In genomic region chr6:145809211-145809610, GRCh38 we compare ENCODE assay signal across 11 cellular contexts. TPM values are rescaled to one million over a fixed set of nuclear protein-coding genes. Genes with fewer than 3 reads are reported as not detected.
A peak's percentile ranks its signal among the peaks of the same experiment; 100 is the strongest.
DNase-seq lines count a peak whose midpoint lies in the region; ATAC-seq, FAIRE-seq and TF ChIP-seq lines count a peak whose summit lies in the region.
"Had no signal": no experiment of that assay in that cellular context is flagged by ENCODE, and none has a peak within 500 bp of the region (broad histone marks: within the 10 kb centered on the region; RNA-seq: fewer than 3 reads in every experiment).

No MANE protein-coding gene starts in this region.

- TF ChIP-seq POLR2A in GM12878 (IDR thresholded peaks at IDR 0.05; ENCODE audit: low read depth, low read length) = no peak

- CTCF ChIA-PET in GM12878 (lab: Yijun Ruan, JAX) = interaction anchor here (0.6 kb wide), 1 partner anchor 440 kb away, joined by 3 read pairs; no protein-coding TSS in a partner anchor

- no peaks in the 10 kb centered on the region; the same call in 1 of the 3 replicates for H3K9me3 ChIP-seq in GM12878 (replicated peaks; ENCODE audit: control insufficient read depth, insufficient read depth, low read length)
- H3K9me3 ChIP-seq in neuronal stem cell (replicated peaks in 1 of 2; ENCODE audit: control insufficient read depth in 2 of 2, insufficient read depth in 1 of 2, low read depth in 1 of 2, low read length in 2 of 2) = peaks cover 0 to 8% of the 10 kb centered on the region in 2 donors

- in situ Hi-C loops in GM12878 (cut with MboI) = no loop called here

- no peak overlapping the region for H4K91ac ChIP-seq in neuronal stem cell (ENCODE audit: low read depth, low read length, poor library complexity)

- no peak for TF ChIP-seq RAD21 in GM12878 (IDR thresholded peaks at IDR 0.05; ENCODE audit: insufficient read depth, low read depth, low read length)

- H3K18ac ChIP-seq in neuronal stem cell (ENCODE audit: low read length) = no peak overlapping the region

- no peak overlapping the region for H2AK5ac ChIP-seq in neuronal stem cell (ENCODE audit: low read depth, low read length)

- H3K36me3 ChIP-seq in GM06990 (ENCODE audit: control insufficient read depth, insufficient read depth, low read length) (peaks cover 3% of the 10 kb centered on the region; the same call in 1 of the 2 replicates), GM12878 (ENCODE audit: control insufficient read depth in 2 of 2, insufficient read depth in 2 of 2, low read length in 1 of 2) (peaks cover 0 to 13% of the 10 kb centered on the region in 2 experiments; a peak in 1 of 4 replicates), neuronal stem cell (replicated peaks in 1 of 2; ENCODE audit: control insufficient read depth in 2 of 2, insufficient read depth in 2 of 2, low read length in 2 of 2) (peaks cover 12 to 33% of the 10 kb centered on the region in 2 donors)

- intact Hi-C loops in GM12878 (cut with micrococcal nuclease; ENCODE audit: unreplicated experiment) = no loop called here
- intact Hi-C loops in left cardiac atrium (cut with DNase I) = no loop called here

- RAD21 ChIA-PET in GM12878 (lab: Charles Lee; ENCODE audit: unreplicated experiment) = interaction anchor here (1.0 to 1.7 kb wide), 4 partner anchors 24 to 76 kb away, joined by 3 to 4 read pairs (median 3); no protein-coding TSS in a partner anchor

- peak overlapping the region; percentile 71; the same call in 1 of the 2 replicates for H3K4me2 ChIP-seq in GM12878 (ENCODE audit: control insufficient read depth, insufficient read depth)
- no peak overlapping the region for H3K4me2 ChIP-seq in neuronal stem cell (ENCODE audit: insufficient read depth, low read length, poor library complexity, severe bottlenecking)

- no peak overlapping the region for H4K8ac ChIP-seq in neuronal stem cell (ENCODE audit: low read depth, low read length)

- H3K79me1 ChIP-seq in neuronal stem cell (ENCODE audit: low read depth, low read length) = peaks cover 2% of the 10 kb centered on the region

- H3K79me2 ChIP-seq in GM12878 (ENCODE audit: control insufficient read depth, insufficient read depth, low read length) = peaks cover 69% of the 10 kb centered on the region

- H3K9ac ChIP-seq in GM12878 (ENCODE audit: control insufficient read depth, insufficient read depth, low read length) (no peak overlapping the region), neuronal stem cell (ENCODE audit: low read depth, low read length, poor library complexity) (no peak overlapping the region)

- no peak overlapping the region for H3K23ac ChIP-seq in neuronal stem cell (ENCODE audit: low read depth, low read length, poor library complexity)

- no peak overlapping the region for H2BK120ac ChIP-seq in neuronal stem cell (ENCODE audit: low read depth, low read length)

- no peak overlapping the region for H2BK15ac ChIP-seq in neuronal stem cell (ENCODE audit: low read length)

- no TSS peak for BruUV-seq in GM12878 (replicated peaks; lab: Mats Ljungman, UMichigan)

- H2AFZ ChIP-seq in GM12878 (ENCODE audit: control insufficient read depth, low read depth, low read length) = no peak overlapping the region
- no peak overlapping the region for H2AFZ ChIP-seq in neuronal stem cell (ENCODE audit: low read length)

- H3K4me1 ChIP-seq in GM12878 (ENCODE audit: control insufficient read depth, insufficient read depth, low read length) = peaks cover 5% of the 10 kb centered on the region
- H3K4me1 ChIP-seq in neuronal stem cell (ENCODE audit: control insufficient read depth in 2 of 2, insufficient read depth in 1 of 2, low read depth in 1 of 2, low read length in 2 of 2) = peaks cover 0 to 11% of the 10 kb centered on the region in 2 donors

- no peak overlapping the region for H3K27ac ChIP-seq in GM12878 (ENCODE audit: control insufficient read depth, insufficient read depth)
- H3K27ac ChIP-seq in neuronal stem cell (replicated peaks; ENCODE audit: low read length) = no peak overlapping the region
- H3K27ac ChIP-seq: epithelial cell of prostate had no signal

- no peak for TF ChIP-seq CTCF in GM06990 (IDR thresholded peaks at IDR 0.05; ENCODE audit: insufficient read depth, low read length, poor library complexity, severe bottlenecking)
- TF ChIP-seq CTCF in GM12878 (IDR thresholded peaks at IDR 0.05 in 2 of 3, conservative IDR thresholded peaks at IDR 0.05 in 1 of 3; ENCODE audit: control insufficient read depth in 2 of 3, extremely low read depth in 1 of 3, insufficient read depth in 1 of 3, low read depth in 3 of 3, low read length in 3 of 3) = no peak

- no peak overlapping the region for H2BK5ac ChIP-seq in neuronal stem cell (ENCODE audit: low read length)

- DNase-seq in GM06990 (ENCODE audit: extremely low read depth, insufficient read length) = peak; percentile 54
- DNase-seq in GM12878 (ENCODE audit: low read depth, low spot score) = no peak
- DNase-seq in neuronal stem cell (ENCODE audit: low spot score) = no peak
- no peak for DNase-seq in NCI-H1436 (lab: John Stamatoyannopoulos, UW)
- DNase-seq in NCI-H524 treated with DMSO at 0.1 percent for 48 hours (lab: John Stamatoyannopoulos, UW) = no peak
- DNase-seq in left cardiac atrium = no peak
- DNase-seq: activated gamma-delta T cell treated with Interleukin-2 at 50 U/mL for 16 hours, T-helper 2 cell had no signal

- H3K27me3 ChIP-seq in GM06990 (replicated peaks; ENCODE audit: control insufficient read depth, insufficient read depth, low read length) (no peaks in the 10 kb centered on the region), GM12878 (replicated peaks in 1 of 2; ENCODE audit: control insufficient read depth in 2 of 2, insufficient read depth in 2 of 2, low read length in 1 of 2) (no peaks in the 10 kb centered on the region), neuronal stem cell (ENCODE audit: control insufficient read depth in 3 of 3, insufficient read depth in 3 of 3, low read depth in 1 of 3, low read length in 3 of 3) (no peaks in the 10 kb centered on the region)

- peak; percentile 52 for ATAC-seq in GM19463 (IDR thresholded peaks at IDR 0.05; ENCODE audit: unreplicated experiment)
- ATAC-seq in HG03045 (IDR thresholded peaks at IDR 0.05; ENCODE audit: unreplicated experiment) = peak; percentile 71
- peak; percentile 71 for ATAC-seq in GM12878
- ATAC-seq in left cardiac atrium = no peak

- no peak overlapping the region for H3K4ac ChIP-seq in neuronal stem cell (ENCODE audit: low read length)

- no peak overlapping the region for H2BK12ac ChIP-seq in neuronal stem cell (ENCODE audit: low read length)

- TF ChIP-seq EP300 in GM12878 (IDR thresholded peaks at IDR 0.05; ENCODE audit: borderline replicate concordance in 1 of 2, control insufficient read depth in 1 of 2, low read depth in 2 of 2, low read length in 2 of 2) = 0 out of 4 replicates have a peak, but pooled peaks of 1 of the 2 experiments have one; percentile 20

- H3K4me3 ChIP-seq in GM06990 (replicated peaks; ENCODE audit: low read depth, low read length) = no peak overlapping the region
- H3K4me3 ChIP-seq in GM12878 = no peak overlapping the region
- no peak overlapping the region for H3K4me3 ChIP-seq in neuronal stem cell (ENCODE audit: low read length in 2 of 2)

- no peaks in the 10 kb centered on the region for H4K20me1 ChIP-seq in GM12878 (ENCODE audit: control insufficient read depth, insufficient read depth)

- H3K14ac ChIP-seq in neuronal stem cell (ENCODE audit: low read length) = no peak overlapping the region

- POLR2A ChIA-PET in GM12878 (lab: Charles Lee) = interaction anchor here (1.1 kb wide), 2 partner anchors 74 to 1658 kb away, joined by 3 to 4 read pairs; partner anchors contain the start of gene EPM2A

- SMC1A ChIA-PET in GM12878 (lab: Charles Lee; ENCODE audit: uncharacterized antibody, unreplicated experiment) = interaction anchor here (0.7 to 1.6 kb wide), 4 partner anchors 15 to 228 kb away, joined by 3 to 6 read pairs (median 3); no protein-coding TSS in a partner anchor

- FAIRE-seq in GM12878 (lab: Jason Lieb, UNC) = no peak

TF ChIP-seq in GM12878, 131 proteins besides CTCF, POLR2A, EP300 and RAD21 (continues in another document):
- no peak for TF ChIP-seq E2F8 (IDR thresholded peaks at IDR 0.05; ENCODE audit: low read depth, partially characterized antibody)

RNA-seq across cellular contexts. Expression of gene FBXO30, which starts 5.4 kb away (rescaled TPM):
- total RNA-seq in GM12878 (2013; cell fraction: nucleolus; rRNA removed) = 12.8 and 13.3 TPM in 2 replicates
- total RNA-seq in GM12878 (2014; rRNA removed) = 5.3 and 6.6 TPM in 2 replicates
- 4.4 and 5.2 TPM in 2 replicates for total RNA-seq in GM12878 (2014; rRNA removed; fragmentation: Illumina TruSeq; extraction: Trizol)
- 6.9 and 7.2 TPM in 2 replicates for total RNA-seq in GM12878 (2021)
- polyA plus RNA-seq in GM12878 (2011; ENCODE audit: low read depth) = 2.0 TPM
- polyA plus RNA-seq in GM12878 (2011; rRNA removed) = 5.3 and 7.3 TPM in 2 replicates
- 1.5 and 1.7 TPM in 2 replicates for polyA plus RNA-seq in GM12878 (2011; cell fraction: cytosol; rRNA removed)
- polyA plus RNA-seq in GM12878 (2011; cell fraction: nucleus; rRNA removed) = 2.9 and 3.3 TPM in 2 replicates
- polyA plus RNA-seq in GM12878 (2012) = 3.0 and 3.3 TPM in 2 replicates
- polyA plus RNA-seq in GM12878 (2014; fragmentation: Illumina TruSeq; extraction: Trizol) = 5.9 and 7.1 TPM in 2 replicates
- polyA plus RNA-seq in GM12878 (2014; fragmentation: Nextera tagmentation; extraction: Ambion mirVana) = 1 to 10 TPM; 1.7 to 1.9 TPM
- 3.0 and 3.8 TPM in 2 replicates for polyA plus RNA-seq in GM12878 (2014; rRNA removed)
- polyA plus RNA-seq in GM12878 (2016; fragmentation: Nextera tagmentation; extraction: Ambion mirVana) = 1 to 10 TPM; 5.3 to 5.7 TPM
- polyA minus RNA-seq in GM12878 (2011; rRNA and poly(A)+ RNA removed) = 5.4 and 9.5 TPM in 2 replicates
- 2.3 and 2.8 TPM in 2 replicates for polyA minus RNA-seq in GM12878 (2011; cell fraction: cytosol; rRNA and poly(A)+ RNA removed)
- 6.0 and 8.8 TPM in 2 replicates for polyA minus RNA-seq in GM12878 (2011; cell fraction: nucleus; rRNA and poly(A)+ RNA removed)
- polyA plus RNA-seq in neuronal stem cell (2013, experiment 1 of 2) = 8.7 TPM
- 9.1 TPM for polyA plus RNA-seq in neuronal stem cell (2013, experiment 2 of 2)
- 10 to 100 TPM; 10.1 to 11.7 TPM for total RNA-seq in left cardiac atrium

Comparison
In these comparisons a context has a peak if more than half of its experiments do, and no peak if none do; other contexts are left out.
1. ATAC-seq: peak in GM19463 (single experiment), HG03045 (single experiment) and GM12878 (single experiment); none in left cardiac atrium (0 of 2).